Comparison of ENCODE assay signal across 1 cellular context in the genomic region with DNA sequence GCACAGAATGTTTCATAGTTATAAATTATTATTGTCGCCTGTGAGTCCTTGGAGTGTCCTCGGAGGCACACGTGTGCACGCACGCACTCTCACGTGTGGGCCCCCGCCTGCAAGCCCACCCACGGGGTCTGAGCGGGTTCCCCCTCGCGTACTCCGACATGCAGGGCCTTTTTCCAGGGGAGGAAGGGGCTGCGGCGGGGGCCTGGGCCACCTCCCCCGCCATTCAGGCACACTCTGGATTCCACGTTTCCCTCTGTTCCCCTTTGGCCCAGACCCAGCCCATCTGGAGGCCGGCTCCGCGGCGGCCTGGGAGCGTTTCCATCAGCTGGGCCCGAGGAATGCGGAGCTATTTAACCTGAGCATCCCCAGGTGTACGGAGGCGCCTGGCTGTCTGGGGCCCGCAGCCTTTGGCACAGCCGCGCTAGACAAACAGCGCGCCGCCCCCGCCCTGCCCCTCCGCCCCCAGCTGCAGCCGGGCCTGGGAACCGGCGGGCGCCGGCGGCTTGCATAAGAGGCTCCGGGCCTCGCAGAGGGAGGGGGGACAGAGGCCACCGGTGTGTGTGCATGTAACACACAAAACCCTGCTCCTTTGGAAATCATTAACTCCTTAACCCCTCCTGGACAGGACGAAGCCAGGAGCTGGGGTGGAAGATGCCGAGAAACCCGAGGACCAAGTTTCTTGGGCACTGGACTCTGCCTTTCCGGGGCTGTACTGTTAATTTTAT.
TF ChIP-seq lines count a peak whose summit lies in the region.

No MANE protein-coding gene starts in this region.

TF ChIP-seq in H1, 55 proteins besides CTCF, POLR2A, EP300 and RAD21:
- TF ChIP-seq EGR1 (IDR thresholded peaks at IDR 0.05; ENCODE audit: borderline replicate concordance, low read depth, low read length) (peak; percentile 98), NANOG (IDR thresholded peaks at IDR 0.05; ENCODE audit: insufficient read depth, low read depth, low read length, poor library complexity, severe bottlenecking) (peak; percentile 92), KDM1A (IDR thresholded peaks at IDR 0.05; ENCODE audit: borderline replicate concordance, low read length) (peak; percentile 67; the same call in 1 of the 2 replicates), SIN3A (conservative IDR thresholded peaks at IDR 0.05 in 1 of 2, IDR thresholded peaks at IDR 0.05 in 1 of 2; ENCODE audit: low read depth in 1 of 2, low read length in 2 of 2) (peak; percentile 91 to 98), KDM4A (IDR thresholded peaks at IDR 0.05; ENCODE audit: low read depth, low read length, severe bottlenecking) (no peak), RBBP5 (IDR thresholded peaks at IDR 0.05; ENCODE audit: borderline replicate concordance, low read depth, low read length) (peak; percentile 61; the same call in 1 of the 2 replicates), TEAD4 (IDR thresholded peaks at IDR 0.05; ENCODE audit: low read depth, low read length) (peak; percentile 98), CEBPB (IDR thresholded peaks at IDR 0.05; ENCODE audit: low read depth, low read length) (peak; percentile 89), TBP (IDR thresholded peaks at IDR 0.05; ENCODE audit: low read depth, low read length) (peak; percentile 85), JUND (IDR thresholded peaks at IDR 0.05; ENCODE audit: low read length) (0 out of 2 replicates have a peak, but pooled peaks have one; percentile 42), RFX5 (IDR thresholded peaks at IDR 0.05; ENCODE audit: borderline replicate concordance, low read depth, low read length) (peak; percentile 31; the same call in 1 of the 2 replicates), SP1 (IDR thresholded peaks at IDR 0.05; ENCODE audit: low read depth, low read length) (peak; percentile 79), CHD2 (IDR thresholded peaks at IDR 0.05; ENCODE audit: low read length) (peak; percentile 60; the same call in 1 of the 2 replicates), CTBP2 (IDR thresholded peaks at IDR 0.05; ENCODE audit: borderline replicate concordance, insufficient read depth, insufficient read length, low read length) (no peak), TCF12 (IDR thresholded peaks at IDR 0.05; ENCODE audit: low read depth, low read length) (peak; percentile 100), BRCA1 (IDR thresholded peaks at IDR 0.05; ENCODE audit: low read depth, low read length) (no peak), TAF1 (IDR thresholded peaks at IDR 0.05; ENCODE audit: low read depth, low read length) (peak; percentile 71), HDAC2 (IDR thresholded peaks at IDR 0.05; ENCODE audit: borderline replicate concordance in 1 of 2, low read depth in 2 of 2, low read length in 2 of 2) (peak in 1 of 2 experiments; percentile 46; a peak in 1 of 4 replicates), BACH1 (IDR thresholded peaks at IDR 0.05; ENCODE audit: low read length) (peak; percentile 45; the same call in 1 of the 2 replicates), CHD1 (IDR thresholded peaks at IDR 0.05; ENCODE audit: low read depth, low read length) (no peak), ASH2L (IDR thresholded peaks at IDR 0.05; ENCODE audit: low read length) (peak; percentile 91)
